Comparison of ENCODE assay signal across 15 cellular contexts in genomic region chr2:26462100-26462499, GRCh38. TPM values are rescaled to one million over a fixed set of nuclear protein-coding genes. Genes with fewer than 3 reads are reported as not detected.
"Had no signal": no experiment of that assay in that cellular context is flagged by ENCODE, and none has a peak within 500 bp of the region (broad histone marks: within the 10 kb centered on the region; RNA-seq: fewer than 3 reads in every experiment).

No MANE protein-coding gene starts in this region.

- H3K4me3 Mint-ChIP-seq: activated CD4-positive, alpha-beta memory T cell treated with anti-CD3 and anti-CD28 coated beads for 36 hours; activated naive CD8-positive, alpha-beta T cell treated with anti-CD3 and anti-CD28 coated beads, Interleukin-2, amount 10 ng/mL, durations not matched to agents 7 days and 5 days; activated T-cell treated with anti-CD3 and anti-CD28 coated beads, Interleukin-2, amount 50 U/mL, for 4 hours; stimulated activated memory B cell treated with anti-CD40 and anti-IgM and Interleukin-4, amounts not matched to agents 10 μg/mL and 1 μg/mL and 100 μg/mL, for 72 hours; T-helper 1 cell treated with Interleukin-12 subunit alpha and Interleukin-12 subunit beta and Interleukin-4 antibody, amounts not matched to agents 30 μg/mL and 1 μg/mL, for 36 hours had no signal

- H3K36me3 ChIP-seq: cardiac muscle cell, right atrium auricular region, tibial nerve had no signal

- H3K9me3 Mint-ChIP-seq: activated CD4-positive, alpha-beta memory T cell treated with anti-CD3 and anti-CD28 coated beads for 36 hours; activated naive CD8-positive, alpha-beta T cell treated with anti-CD3 and anti-CD28 coated beads, Interleukin-2, amount 10 ng/mL, durations not matched to agents 7 days and 5 days; activated T-cell treated with anti-CD3 and anti-CD28 coated beads, Interleukin-2, amount 50 U/mL, for 4 hours; stimulated activated memory B cell treated with anti-CD40 and anti-IgM and Interleukin-4, amounts not matched to agents 10 μg/mL and 1 μg/mL and 100 μg/mL, for 72 hours; T-helper 1 cell treated with Interleukin-12 subunit alpha and Interleukin-12 subunit beta and Interleukin-4 antibody, amounts not matched to agents 30 μg/mL and 1 μg/mL, for 36 hours had no signal

- H3K27me3 Mint-ChIP-seq: activated CD4-positive, alpha-beta memory T cell treated with anti-CD3 and anti-CD28 coated beads for 36 hours; activated naive CD8-positive, alpha-beta T cell treated with anti-CD3 and anti-CD28 coated beads, Interleukin-2, amount 10 ng/mL, durations not matched to agents 7 days and 5 days; stimulated activated memory B cell treated with anti-CD40 and anti-IgM and Interleukin-4, amounts not matched to agents 10 μg/mL and 1 μg/mL and 100 μg/mL, for 72 hours had no signal

- H3K27ac Mint-ChIP-seq: activated CD4-positive, alpha-beta memory T cell treated with anti-CD3 and anti-CD28 coated beads for 36 hours; activated naive CD8-positive, alpha-beta T cell treated with anti-CD3 and anti-CD28 coated beads, Interleukin-2, amount 10 ng/mL, durations not matched to agents 7 days and 5 days; stimulated activated memory B cell treated with anti-CD40 and anti-IgM and Interleukin-4, amounts not matched to agents 10 μg/mL and 1 μg/mL and 100 μg/mL, for 72 hours; T-helper 1 cell treated with Interleukin-12 subunit alpha and Interleukin-12 subunit beta and Interleukin-4 antibody, amounts not matched to agents 30 μg/mL and 1 μg/mL, for 36 hours had no signal

- H3K27me3 ChIP-seq: cardiac muscle cell, right atrium auricular region, tibial nerve had no signal

- H3K4me3 ChIP-seq: cardiac muscle cell, coronary artery, right atrium auricular region, tibial nerve had no signal

- H3K36me3 Mint-ChIP-seq: activated CD4-positive, alpha-beta memory T cell treated with anti-CD3 and anti-CD28 coated beads for 36 hours; stimulated activated memory B cell treated with anti-CD40 and anti-IgM and Interleukin-4, amounts not matched to agents 10 μg/mL and 1 μg/mL and 100 μg/mL, for 72 hours had no signal

- DNase-seq: activated gamma-delta T cell treated with Interleukin-2 at 50 U/mL for 16 hours; activated T-cell treated with anti-CD3 and anti-CD28 coated beads, Interleukin-2, amount 50 U/mL, for 4 hours; effector CD4-positive, alpha-beta T cell; midbrain; stimulated activated CD4-positive, alpha-beta T cell treated with anti-CD3 and anti-CD28 coated beads, Interleukin-1b, Interleukin-23, amount 100 ng/mL, for 48 hours had no signal

- H3K27ac ChIP-seq: cardiac muscle cell, coronary artery, right atrium auricular region had no signal

- ATAC-seq: activated T-cell treated with anti-CD3 and anti-CD28 coated beads, Interleukin-2, amount 50 U/mL, for 4 hours; stimulated activated memory B cell treated with anti-CD40 and anti-IgM and Interleukin-4, amounts not matched to agents 10 μg/mL and 1 μg/mL and 100 μg/mL, for 72 hours had no signal

- H3K9me3 ChIP-seq: right atrium auricular region, tibial nerve had no signal

- H3K4me1 Mint-ChIP-seq: stimulated activated memory B cell treated with anti-CD40 and anti-IgM and Interleukin-4, amounts not matched to agents 10 μg/mL and 1 μg/mL and 100 μg/mL, for 72 hours had no signal

RNA-seq across cellular contexts. Expression of gene OTOF, which starts 15.8 kb away (rescaled TPM):
- total RNA-seq: astrocyte, cardiac muscle cell, kidney epithelial cell had no signal
- polyA plus RNA-seq: cardiac muscle cell had no signal
